Comparison of ENCODE assay signal across 14 cellular contexts in genomic region chr20:50855498-50856474, GRCh38.
A peak's percentile ranks its signal among the peaks of the same experiment; 100 is the strongest.
DNase-seq lines count a peak whose midpoint lies in the region; ATAC-seq and TF ChIP-seq lines count a peak whose summit lies in the region.
"Had no signal": no experiment of that assay in that cellular context is flagged by ENCODE, and none has a peak within 500 bp of the region (broad histone marks: within the 10 kb centered on the region; RNA-seq: fewer than 3 reads in every experiment).

No MANE protein-coding gene starts in this region.

- H3K27ac Mint-ChIP-seq in activated T-helper 1 cell treated with anti-CD3 and anti-CD28 coated beads, Interleukin-12 subunit alpha, Interleukin-12 subunit beta, Interleukin-2, Interleukin-4 antibody, amounts not matched to agents 30 ng/mL and 10 ng/mL and 1 ng/mL, durations not matched to agents 14 hours and 24 hours and 36 hours = no peak overlapping the region
- H3K27ac Mint-ChIP-seq: activated CD4-positive, alpha-beta memory T cell treated with anti-CD3 and anti-CD28 coated beads for 36 hours; activated naive CD8-positive, alpha-beta T cell treated with anti-CD3 and anti-CD28 coated beads, Interleukin-2, amount 10 ng/mL, durations not matched to agents 7 days and 5 days had no signal

- WGBS in mammary epithelial cell (ENCODE audit: low coverage, missing lambda C conversion rate) = 47% methylated on average over 17 of the region's 23 CpGs

- peak; percentile 57 for ATAC-seq in mucosa of descending colon

- no peaks in the 10 kb centered on the region for H4K20me1 ChIP-seq in mammary epithelial cell (ENCODE audit: insufficient read depth, low read length)

- H2AFZ ChIP-seq in mammary epithelial cell (ENCODE audit: low read depth, low read length) = peak overlapping the region; percentile 56

- H3K27me3 Mint-ChIP-seq in activated T-helper 1 cell treated with anti-CD3 and anti-CD28 coated beads, Interleukin-12 subunit alpha, Interleukin-12 subunit beta, Interleukin-2, Interleukin-4 antibody, amounts not matched to agents 30 ng/mL and 10 ng/mL and 1 ng/mL, durations not matched to agents 14 hours and 24 hours and 36 hours (ENCODE audit: insufficient read depth) = no peaks in the 10 kb centered on the region
- H3K27me3 Mint-ChIP-seq: activated CD4-positive, alpha-beta memory T cell treated with anti-CD3 and anti-CD28 coated beads for 36 hours; activated naive CD8-positive, alpha-beta T cell treated with anti-CD3 and anti-CD28 coated beads, Interleukin-2, amount 10 ng/mL, durations not matched to agents 7 days and 5 days had no signal

- no peaks in the 10 kb centered on the region for H3K9me3 Mint-ChIP-seq in activated T-helper 1 cell treated with anti-CD3 and anti-CD28 coated beads, Interleukin-12 subunit alpha, Interleukin-12 subunit beta, Interleukin-2, Interleukin-4 antibody, amounts not matched to agents 30 ng/mL and 10 ng/mL and 1 ng/mL, durations not matched to agents 14 hours and 24 hours and 36 hours
- H3K9me3 Mint-ChIP-seq: activated CD4-positive, alpha-beta memory T cell treated with anti-CD3 and anti-CD28 coated beads for 36 hours; activated naive CD8-positive, alpha-beta T cell treated with anti-CD3 and anti-CD28 coated beads, Interleukin-2, amount 10 ng/mL, durations not matched to agents 7 days and 5 days had no signal

- in situ Hi-C loops in mammary epithelial cell (cut with MboI; ENCODE audit: low sequenced_read_pairs in 2 of 2) = no loop called here

- intact Hi-C loops in mammary epithelial cell (cut with micrococcal nuclease) = no loop called here
- intact Hi-C loops in mucosa of descending colon (cut with DNase I, micrococcal nuclease) = no loop called here
- intact Hi-C loops in activated T-helper 1 cell treated with anti-CD3 and anti-CD28 coated beads, Interleukin-12 subunit alpha, Interleukin-12 subunit beta, Interleukin-2, Interleukin-4 antibody, amounts not matched to agents 30 ng/mL and 10 ng/mL and 1 ng/mL, durations not matched to agents 14 hours and 24 hours and 36 hours (cut with micrococcal nuclease) = no loop called here

- no peak overlapping the region for H3K4me3 ChIP-seq in mammary epithelial cell (replicated peaks in 1 of 3; ENCODE audit: insufficient read depth in 1 of 3, low read depth in 2 of 3, low read length in 3 of 3)
- H3K4me3 ChIP-seq in mucosa of descending colon = no peak overlapping the region
- H3K4me3 ChIP-seq: vagina had no signal

- H3K79me2 ChIP-seq in mammary epithelial cell (ENCODE audit: insufficient read depth, low read length) = no peaks in the 10 kb centered on the region

- no peak overlapping the region for H3K9ac ChIP-seq in mammary epithelial cell (ENCODE audit: insufficient read depth, low read length)

- CTCF ChIA-PET in mammary epithelial cell (lab: Charles Lee; ENCODE audit: low non-redundant PET) = no interaction called here

- no peak for TF ChIP-seq CTCF in mammary epithelial cell (conservative IDR thresholded peaks at IDR 0.05 in 1 of 2, IDR thresholded peaks at IDR 0.05 in 1 of 2; ENCODE audit: extremely low read depth in 1 of 2, insufficient read depth in 1 of 2, low read depth in 1 of 2, low read length in 2 of 2)
- no peak for TF ChIP-seq CTCF in mucosa of descending colon (IDR thresholded peaks at IDR 0.05)

- no TSS peak for BruUV-seq in mammary epithelial cell (replicated peaks; lab: Mats Ljungman, UMichigan)

- no peak overlapping the region for H3K27ac ChIP-seq in mammary epithelial cell (ENCODE audit: insufficient read depth, low read depth, low read length)
- H3K27ac ChIP-seq: C4-2B, vagina had no signal

- H3K36me3 Mint-ChIP-seq in activated T-helper 1 cell treated with anti-CD3 and anti-CD28 coated beads, Interleukin-12 subunit alpha, Interleukin-12 subunit beta, Interleukin-2, Interleukin-4 antibody, amounts not matched to agents 30 ng/mL and 10 ng/mL and 1 ng/mL, durations not matched to agents 14 hours and 24 hours and 36 hours (ENCODE audit: low read depth) = no peaks in the 10 kb centered on the region
- H3K36me3 Mint-ChIP-seq: activated CD4-positive, alpha-beta memory T cell treated with anti-CD3 and anti-CD28 coated beads for 36 hours had no signal

- H3K4me1 ChIP-seq in mammary epithelial cell (ENCODE audit: insufficient read depth, low read length) = peaks cover 21% of the 10 kb centered on the region
- no peaks in the 10 kb centered on the region for H3K4me1 ChIP-seq in mucosa of descending colon (ENCODE audit: low read depth)

- H3K27me3 ChIP-seq in mammary epithelial cell (ENCODE audit: insufficient read depth, low read length) = no peaks in the 10 kb centered on the region
- H3K27me3 ChIP-seq: vagina had no signal

- dilution Hi-C loops in mammary epithelial cell (cut with HindIII; ENCODE audit: low sequenced_read_pairs) = no loop called here

- no peaks in the 10 kb centered on the region for H3K9me3 ChIP-seq in mammary epithelial cell (replicated peaks; ENCODE audit: insufficient read depth, low read length)
- no peaks in the 10 kb centered on the region for H3K9me3 ChIP-seq in mucosa of descending colon
- H3K9me3 ChIP-seq: vagina had no signal

- H3K4me2 ChIP-seq in mammary epithelial cell (ENCODE audit: insufficient read depth, low read depth, low read length) = no peak overlapping the region

- DNase-seq in DMS 273 (lab: John Stamatoyannopoulos, UW; ENCODE audit: unreplicated experiment) = peak; percentile 61
- DNase-seq in M059J (ENCODE audit: low read depth) = peak; percentile 74
- peak; percentile 63 for DNase-seq in mammary epithelial cell
- DNase-seq in mucosa of descending colon = peak in 1 of 3 donors; percentile 14
- no peak for DNase-seq in nucleus accumbens (lab: John Stamatoyannopoulos, UW)
- DNase-seq in germinal center (ENCODE audit: low spot score) = no peak
- no peak for DNase-seq in D341Med (ENCODE audit: low spot score)
- no peak for DNase-seq in activated T-helper 1 cell treated with anti-CD3 and anti-CD28 coated beads, Interleukin-12 subunit alpha, Interleukin-12 subunit beta, Interleukin-2, Interleukin-4 antibody, amounts not matched to agents 30 ng/mL and 10 ng/mL and 1 ng/mL, durations not matched to agents 14 hours and 24 hours and 36 hours (ENCODE audit: low spot score)
- DNase-seq: activated CD4-positive, alpha-beta memory T cell treated with anti-CD3 and anti-CD28 coated beads for 36 hours; activated naive CD8-positive, alpha-beta T cell treated with anti-CD3 and anti-CD28 coated beads, Interleukin-2, amount 10 ng/mL, durations not matched to agents 7 days and 5 days; NCI-H2227 treated with DMSO at 0.1 percent for 48 hours; posterior cingulate gyrus had no signal

- H3K4me1 Mint-ChIP-seq in activated T-helper 1 cell treated with anti-CD3 and anti-CD28 coated beads, Interleukin-12 subunit alpha, Interleukin-12 subunit beta, Interleukin-2, Interleukin-4 antibody, amounts not matched to agents 30 ng/mL and 10 ng/mL and 1 ng/mL, durations not matched to agents 14 hours and 24 hours and 36 hours (ENCODE audit: low read depth) = no peaks in the 10 kb centered on the region

- H3K36me3 ChIP-seq in mammary epithelial cell (ENCODE audit: insufficient read depth, low read length) (no peaks in the 10 kb centered on the region), mucosa of descending colon (ENCODE audit: low read depth) (no peaks in the 10 kb centered on the region)
- H3K36me3 ChIP-seq: vagina had no signal

- no peak overlapping the region for H3K4me3 Mint-ChIP-seq in activated T-helper 1 cell treated with anti-CD3 and anti-CD28 coated beads, Interleukin-12 subunit alpha, Interleukin-12 subunit beta, Interleukin-2, Interleukin-4 antibody, amounts not matched to agents 30 ng/mL and 10 ng/mL and 1 ng/mL, durations not matched to agents 14 hours and 24 hours and 36 hours
- H3K4me3 Mint-ChIP-seq: activated CD4-positive, alpha-beta memory T cell treated with anti-CD3 and anti-CD28 coated beads for 36 hours; activated naive CD8-positive, alpha-beta T cell treated with anti-CD3 and anti-CD28 coated beads, Interleukin-2, amount 10 ng/mL, durations not matched to agents 7 days and 5 days had no signal

Comparison
In these comparisons a context has a peak if more than half of its experiments do, and no peak if none do; other contexts are left out.
1. DNase-seq: peak in DMS 273 (single experiment), M059J (single experiment) and mammary epithelial cell (single experiment); none in nucleus accumbens (0 of 56), germinal center (single experiment), D341Med (single experiment) and activated T-helper 1 cell treated with anti-CD3 and anti-CD28 coated beads, Interleukin-12 subunit alpha, Interleukin-12 subunit beta, Interleukin-2, Interleukin-4 antibody, amounts not matched to agents 30 ng/mL and 10 ng/mL and 1 ng/mL, durations not matched to agents 14 hours and 24 hours and 36 hours (single experiment).